16 cellular contexts compared by ENCODE assay signal in genomic region chr11:19576903-19577302, GRCh38.
DNase-seq lines count a peak whose midpoint lies in the region; ATAC-seq and TF ChIP-seq lines count a peak whose summit lies in the region.
"Had no signal": no experiment of that assay in that cellular context is flagged by ENCODE, and none has a peak within 500 bp of the region (broad histone marks: within the 10 kb centered on the region; RNA-seq: fewer than 3 reads in every experiment).

No MANE protein-coding gene starts in this region.

- H3K9me3 Mint-ChIP-seq in activated T-cell treated with anti-CD3 and anti-CD28 coated beads, Interleukin-2, amount 50 U/mL, for 4 hours, result no peaks in the 10 kb centered on the region
- H3K9me3 Mint-ChIP-seq: activated naive CD8-positive, alpha-beta T cell treated with anti-CD3 and anti-CD28 coated beads, Interleukin-2, amount 10 ng/mL, durations not matched to agents 7 days and 5 days; dendritic cell treated with granulocyte-macrophage colony-stimulating factor and Interleukin-4, amounts not matched to agents 40 ng/mL and 50 ng/mL, for 4 days; T-helper 1 cell treated with Interleukin-12 subunit alpha and Interleukin-12 subunit beta and Interleukin-4 antibody, amounts not matched to agents 30 μg/mL and 1 μg/mL, for 36 hours had no signal

- intact Hi-C loops in lower lobe of right lung (cut with DNase I) (no loop called here), stomach (cut with DNase I; ENCODE audit: low total_unique reads) (no loop called here)

- H3K4me3 ChIP-seq in GM23248 (no peak overlapping the region), lower lobe of right lung (no peak overlapping the region), stomach (no peak overlapping the region)
- H3K4me3 ChIP-seq: mucosa of descending colon, psoas muscle had no signal

- H3F3A ChIP-seq in GM23248 (ENCODE audit: insufficient read depth), result peaks cover 22% of the 10 kb centered on the region

- H3K79me2 ChIP-seq in GM23248 (ENCODE audit: insufficient read depth), result no peaks in the 10 kb centered on the region; the same call in 1 of the 2 replicates

- H3K36me3 ChIP-seq in GM23248 (ENCODE audit: low read depth), result no peaks in the 10 kb centered on the region
- H3K36me3 ChIP-seq in lower lobe of right lung, result no peaks in the 10 kb centered on the region
- no peaks in the 10 kb centered on the region for H3K36me3 ChIP-seq in stomach

- TF ChIP-seq EP300 in stomach (IDR thresholded peaks at IDR 0.05), result no peak

- H4K20me1 ChIP-seq in GM23248 (ENCODE audit: insufficient read depth), result no peaks in the 10 kb centered on the region

- H3K9ac ChIP-seq in GM23248, result peak overlapping the region; percentile 55; the same call in 1 of the 2 replicates

- H3K27ac ChIP-seq in GM23248 (no peak overlapping the region), caudate nucleus (ENCODE audit: low read depth, low read length) (peak overlapping the region; percentile 93), lower lobe of right lung (peak overlapping the region; percentile 62), stomach (peak overlapping the region; percentile 57 to 87 (median 81))
- H3K27ac ChIP-seq: psoas muscle had no signal

- no peak overlapping the region for H3K4me3 Mint-ChIP-seq in activated T-cell treated with anti-CD3 and anti-CD28 coated beads, Interleukin-2, amount 50 U/mL, for 4 hours
- H3K4me3 Mint-ChIP-seq in T-helper 17 cell, result no peak overlapping the region
- H3K4me3 Mint-ChIP-seq: activated CD4-positive, alpha-beta T cell treated with anti-CD3 and anti-CD28 coated beads for 36 hours; activated naive CD8-positive, alpha-beta T cell treated with anti-CD3 and anti-CD28 coated beads, Interleukin-2, amount 10 ng/mL, durations not matched to agents 7 days and 5 days; dendritic cell treated with granulocyte-macrophage colony-stimulating factor and Interleukin-4, amounts not matched to agents 40 ng/mL and 50 ng/mL, for 4 days; T-helper 1 cell treated with Interleukin-12 subunit alpha and Interleukin-12 subunit beta and Interleukin-4 antibody, amounts not matched to agents 30 μg/mL and 1 μg/mL, for 36 hours had no signal

- TF ChIP-seq POLR2A in stomach (IDR thresholded peaks at IDR 0.05), result no peak

- no peaks in the 10 kb centered on the region for H3K36me3 Mint-ChIP-seq in activated T-cell treated with anti-CD3 and anti-CD28 coated beads, Interleukin-2, amount 50 U/mL, for 4 hours (ENCODE audit: insufficient read depth)
- no peaks in the 10 kb centered on the region for H3K36me3 Mint-ChIP-seq in T-helper 17 cell (ENCODE audit: low read depth)
- H3K36me3 Mint-ChIP-seq: activated naive CD8-positive, alpha-beta T cell treated with anti-CD3 and anti-CD28 coated beads, Interleukin-2, amount 10 ng/mL, durations not matched to agents 7 days and 5 days had no signal

- peaks cover 2% of the 10 kb centered on the region for H3K27me3 Mint-ChIP-seq in activated T-cell treated with anti-CD3 and anti-CD28 coated beads, Interleukin-2, amount 50 U/mL, for 4 hours (ENCODE audit: low read depth)
- no peaks in the 10 kb centered on the region for H3K27me3 Mint-ChIP-seq in T-helper 17 cell
- H3K27me3 Mint-ChIP-seq: activated CD4-positive, alpha-beta T cell treated with anti-CD3 and anti-CD28 coated beads for 36 hours had no signal

- peak overlapping the region; percentile 57 for H3K4me2 ChIP-seq in GM23248 (ENCODE audit: unreplicated experiment)

- H3K9me3 ChIP-seq in GM23248 (ENCODE audit: low read depth) (no peaks in the 10 kb centered on the region), lower lobe of right lung (no peaks in the 10 kb centered on the region), stomach (no peaks in the 10 kb centered on the region), T-helper 17 cell (ENCODE audit: control insufficient read depth, low read length, poor library complexity, severe bottlenecking) (no peaks in the 10 kb centered on the region)
- H3K9me3 ChIP-seq: mucosa of descending colon, psoas muscle had no signal

- no peaks in the 10 kb centered on the region for H3K9me2 ChIP-seq in GM23248 (ENCODE audit: insufficient read depth)

- H2AFZ ChIP-seq in GM23248, result peak overlapping the region; percentile 72; the same call in 1 of the 2 replicates

- no peak overlapping the region for H3K27ac Mint-ChIP-seq in T-helper 17 cell
- H3K27ac Mint-ChIP-seq: activated CD4-positive, alpha-beta T cell treated with anti-CD3 and anti-CD28 coated beads for 36 hours; activated naive CD8-positive, alpha-beta T cell treated with anti-CD3 and anti-CD28 coated beads, Interleukin-2, amount 10 ng/mL, durations not matched to agents 7 days and 5 days; dendritic cell treated with granulocyte-macrophage colony-stimulating factor and Interleukin-4, amounts not matched to agents 40 ng/mL and 50 ng/mL, for 4 days; T-helper 1 cell treated with Interleukin-12 subunit alpha and Interleukin-12 subunit beta and Interleukin-4 antibody, amounts not matched to agents 30 μg/mL and 1 μg/mL, for 36 hours had no signal

- TF ChIP-seq CTCF in lower lobe of right lung (IDR thresholded peaks at IDR 0.05), result no peak
- no peak for TF ChIP-seq CTCF in stomach (IDR thresholded peaks at IDR 0.05)

- WGBS in GM23248 (ENCODE audit: low coverage in 1 of 2, low lambda C conversion rate in 2 of 2, missing lambda C conversion rate in 2 of 2), 2 experiments, result 84 to 87% methylated on average over 6 of the region's 6 CpGs
- 22 to 57% (median 37%) methylated on average over 5 to 6 of the region's 6 CpGs for WGBS in stomach, 5 donors

- H3K27me3 ChIP-seq in GM23248 (replicated peaks; ENCODE audit: insufficient read depth), result no peaks in the 10 kb centered on the region
- no peaks in the 10 kb centered on the region for H3K27me3 ChIP-seq in lower lobe of right lung (ENCODE audit: low read depth)
- no peaks in the 10 kb centered on the region for H3K27me3 ChIP-seq in stomach

- in situ Hi-C loops in GM23248 (cut with MboI), result no loop called here

- H3K4me1 ChIP-seq in GM23248 (ENCODE audit: insufficient read depth), result peaks cover 18% of the 10 kb centered on the region
- H3K4me1 ChIP-seq in lower lobe of right lung, result peaks cover 41% of the 10 kb centered on the region
- peaks cover 24 to 40% (median 31%) of the 10 kb centered on the region in 4 donors for H3K4me1 ChIP-seq in stomach

- no peaks in the 10 kb centered on the region for H3K4me1 Mint-ChIP-seq in activated T-cell treated with anti-CD3 and anti-CD28 coated beads, Interleukin-2, amount 50 U/mL, for 4 hours (ENCODE audit: low read depth)
- H3K4me1 Mint-ChIP-seq in T-helper 17 cell, result no peaks in the 10 kb centered on the region
- H3K4me1 Mint-ChIP-seq: activated CD4-positive, alpha-beta T cell treated with anti-CD3 and anti-CD28 coated beads for 36 hours; activated naive CD8-positive, alpha-beta T cell treated with anti-CD3 and anti-CD28 coated beads, Interleukin-2, amount 10 ng/mL, durations not matched to agents 7 days and 5 days had no signal

- ATAC-seq in lower lobe of right lung (peak in 1 of 2 donors; percentile 38), T-helper 17 cell (no peak)
- ATAC-seq in activated T-cell treated with anti-CD3 and anti-CD28 coated beads, Interleukin-2, amount 50 U/mL, for 4 hours, result no peak
- ATAC-seq: activated CD4-positive, alpha-beta T cell treated with anti-CD3 and anti-CD28 coated beads for 36 hours had no signal

- no peak for DNase-seq in GM23248
- DNase-seq in caudate nucleus (lab: John Stamatoyannopoulos, UW), result no peak
- DNase-seq in lower lobe of right lung, result no peak
- DNase-seq in stomach, result no peak
- DNase-seq in activated T-cell treated with anti-CD3 and anti-CD28 coated beads, Interleukin-2, amount 50 U/mL, for 4 hours, result no peak
- DNase-seq in HCEC 1CT, result no peak
- DNase-seq in activated effector memory CD4-positive, alpha-beta T cell treated with Interleukin-2 at 50 U/mL for 16 hours, result no peak
- no peak for DNase-seq in T-helper 17 cell
- DNase-seq: activated CD4-positive, alpha-beta T cell treated with anti-CD3 and anti-CD28 coated beads for 36 hours; activated naive CD8-positive, alpha-beta T cell treated with anti-CD3 and anti-CD28 coated beads, Interleukin-2, amount 10 ng/mL, durations not matched to agents 7 days and 5 days; MM.1S; mucosa of descending colon; psoas muscle; stimulated activated CD4-positive, alpha-beta T cell treated with anti-CD3 and anti-CD28 coated beads, Interleukin-2, amount 100 ng/mL, for 48 hours had no signal
